ENCODE assay signal across 21 cellular contexts in the genomic region with DNA sequence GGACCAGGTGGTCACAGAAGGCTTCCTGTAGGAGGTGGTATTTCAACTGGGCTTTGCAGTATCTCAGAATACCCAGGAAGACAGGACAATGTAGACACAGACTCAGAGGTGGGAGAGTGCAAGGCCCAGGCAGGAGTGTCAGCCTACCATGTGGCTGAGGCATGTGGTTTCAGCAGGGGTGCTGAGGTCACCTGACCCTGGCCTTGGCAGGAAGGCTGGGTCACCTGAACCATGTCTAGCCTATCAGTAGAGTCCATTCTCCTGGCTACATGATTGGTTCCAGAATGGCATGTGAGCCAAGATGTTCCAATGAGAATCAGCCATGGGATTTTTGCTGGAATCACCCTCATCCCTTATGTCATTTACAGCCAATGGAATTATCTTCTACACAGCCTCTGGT.
"Had no signal": no experiment of that assay in that cellular context is flagged by ENCODE, and none has a peak within 500 bp of the region (broad histone marks: within the 10 kb centered on the region; RNA-seq: fewer than 3 reads in every experiment).

No MANE protein-coding gene starts in this region.

- H3K9me3 ChIP-seq: adrenal gland had no signal

- H3K36me3 ChIP-seq: adrenal gland, WERI-Rb-1 had no signal

- H3K4me3 ChIP-seq: adrenal gland, SK-N-MC had no signal

- H3K27ac ChIP-seq: adrenal gland, SK-N-MC had no signal

- H3K4me1 ChIP-seq: adrenal gland had no signal

- DNase-seq: activated CD4-positive, alpha-beta T cell treated with anti-CD3 and anti-CD28 coated beads, Interleukin-2, amount 10 ng/mL, durations not matched to agents 24 days and 14 days; activated CD4-positive, alpha-beta T cell treated with anti-CD3 and anti-CD28 coated beads, Interleukin-2, amount 50 U/mL, for 4 hours; activated CD8-positive, alpha-beta T cell treated with anti-CD3 and anti-CD28 coated beads for 36 hours; activated gamma-delta T cell treated with Interleukin-2 at 50 U/mL for 16 hours; activated naive CD4-positive, alpha-beta T cell treated with anti-CD3 and anti-CD28 coated beads for 36 hours; activated T-cell treated with anti-CD3 and anti-CD28 coated beads, Interleukin-2, amount 50 U/mL, for 1 hour; activated T-cell treated with anti-CD3 and anti-CD28 coated beads, Interleukin-2, amount 50 U/mL, for 72 hours; adrenal gland; caudate nucleus; cerebellar nuclear complex; NCI-H1105; NCI-H1417 treated with DMSO at 0.1 percent for 48 hours; NCI-H187 treated with DMSO at 0.1 percent for 48 hours; NCI-H2081; NCI-H345; NCI-H524 treated with DMSO at 0.1 percent for 48 hours; Right ventricle myocardium superior; T1000; WERI-Rb-1 had no signal

- FAIRE-seq: bronchial epithelial cell had no signal
